In the genomic region with DNA sequence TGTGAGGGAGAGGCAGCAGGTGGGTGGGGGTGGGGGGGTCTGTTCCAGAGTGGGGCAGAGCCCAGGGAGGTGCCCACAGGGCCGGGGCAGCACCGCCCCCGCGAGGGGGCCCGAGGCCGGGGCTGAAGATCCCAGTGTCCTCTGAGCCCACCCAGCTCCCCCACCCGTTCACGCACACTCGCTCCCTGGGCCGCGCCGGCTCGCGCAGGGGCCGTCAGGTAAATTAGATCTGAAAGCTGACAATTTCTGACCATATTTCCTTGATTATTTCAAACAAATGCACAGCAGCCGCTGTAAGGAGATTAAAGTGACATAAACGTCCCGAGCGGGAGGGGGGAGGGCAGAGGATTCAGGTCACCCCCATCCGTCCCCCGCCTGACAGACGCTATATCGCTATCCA, we compare ENCODE assay signal across 18 cellular contexts.
DNase-seq lines count a peak whose midpoint lies in the region; ATAC-seq and TF ChIP-seq lines count a peak whose summit lies in the region.
"Had no signal": no experiment of that assay in that cellular context is flagged by ENCODE, and none has a peak within 500 bp of the region (broad histone marks: within the 10 kb centered on the region; RNA-seq: fewer than 3 reads in every experiment).

No MANE protein-coding gene starts in this region.

- 62 to 72% methylated on average over 13 to 19 of the region's 23 CpGs for WGBS in gastroesophageal sphincter (ENCODE audit: low coverage in 1 of 2), 2 donors
- WGBS in psoas muscle, 3 donors: 87 to 92% (median 89%) methylated on average over 23 of the region's 23 CpGs
- 87% methylated on average over 13 of the region's 23 CpGs for WGBS in hepatocyte (ENCODE audit: low lambda C conversion rate, missing lambda C conversion rate)

- no peak overlapping the region for H3K27ac ChIP-seq in BLaER1
- H3K27ac ChIP-seq in C4-2B: peak overlapping the region; percentile 99
- H3K27ac ChIP-seq in gastroesophageal sphincter: peak overlapping the region in 3 of 4 donors; percentile 89 to 95 (median 90)
- peak overlapping the region; percentile 63 for H3K27ac ChIP-seq in psoas muscle
- no peak overlapping the region for H3K27ac ChIP-seq in hepatocyte
- H3K27ac ChIP-seq: KMS-11 had no signal

- no peak overlapping the region for H3K9ac ChIP-seq in BLaER1
- H3K9ac ChIP-seq: KMS-11 had no signal

- no peaks in the 10 kb centered on the region for H3K27me3 ChIP-seq in BLaER1
- H3K27me3 ChIP-seq in gastroesophageal sphincter: no peaks in the 10 kb centered on the region
- no peaks in the 10 kb centered on the region for H3K27me3 ChIP-seq in psoas muscle (ENCODE audit: insufficient read depth in 3 of 3, low read length in 2 of 3)
- H3K27me3 ChIP-seq in hepatocyte: no peaks in the 10 kb centered on the region
- H3K27me3 ChIP-seq: MG63, Peyer's patch had no signal

- intact Hi-C loops in psoas muscle (cut with DNase I): loop anchor here in 1 of 2 donors (5.0 kb wide), 1 partner anchor 161 kb away; no protein-coding TSS in a partner anchor

- peak overlapping the region; percentile 79 for H3K4me2 ChIP-seq in BLaER1
- no peak overlapping the region for H3K4me2 ChIP-seq in hepatocyte
- H3K4me2 ChIP-seq: KMS-11 had no signal

- H2AFZ ChIP-seq in hepatocyte: no peak overlapping the region

- no peak for DNase-seq in psoas muscle
- no peak for DNase-seq in hypothalamus (lab: John Stamatoyannopoulos, UW)
- no peak for DNase-seq in cerebellum (ENCODE audit: low spot score)
- no peak for DNase-seq in hepatocyte (ENCODE audit: low spot score)
- no peak for DNase-seq in cerebellar nuclear complex (lab: John Stamatoyannopoulos, UW)
- DNase-seq: C1 segment of cervical spinal cord, COR-L47, MG63, NCI-H1105, NCI-H187, NCI-H2171, NCI-H774, Peyer's patch, SHP77 treated with DMSO at 0.1 percent for 48 hours had no signal

- ATAC-seq in gastroesophageal sphincter: no peak
- no peak for ATAC-seq in psoas muscle

- H4K20me1 ChIP-seq in BLaER1: peaks cover 41% of the 10 kb centered on the region; the same call in 1 of the 2 replicates
- H4K20me1 ChIP-seq in hepatocyte (ENCODE audit: insufficient read depth, poor library complexity, severe bottlenecking): no peaks in the 10 kb centered on the region

- peaks cover 77% of the 10 kb centered on the region for H3K4me1 ChIP-seq in BLaER1
- peaks cover 0 to 100% (median 57%) of the 10 kb centered on the region in 3 donors for H3K4me1 ChIP-seq in gastroesophageal sphincter
- peaks cover 69% of the 10 kb centered on the region for H3K4me1 ChIP-seq in psoas muscle
- H3K4me1 ChIP-seq in hepatocyte (ENCODE audit: insufficient read depth): peaks cover 69% of the 10 kb centered on the region

- H3K9me2 ChIP-seq in hepatocyte (replicated peaks; ENCODE audit: insufficient read depth): no peaks in the 10 kb centered on the region

- TF ChIP-seq CTCF in C4-2B (conservative IDR thresholded peaks at IDR 0.05): no peak
- TF ChIP-seq CTCF in gastroesophageal sphincter (IDR thresholded peaks at IDR 0.05): no peak
- no peak for TF ChIP-seq CTCF in psoas muscle (IDR thresholded peaks at IDR 0.05)
- no peak for TF ChIP-seq CTCF in hepatocyte (IDR thresholded peaks at IDR 0.05; ENCODE audit: poor library complexity)

- H3K79me2 ChIP-seq in hepatocyte: peaks cover 31% of the 10 kb centered on the region

- H3K36me3 ChIP-seq in BLaER1 (no peaks in the 10 kb centered on the region), gastroesophageal sphincter (no peaks in the 10 kb centered on the region), psoas muscle (ENCODE audit: insufficient read depth in 1 of 2, low read depth in 1 of 2) (no peaks in the 10 kb centered on the region), hepatocyte (replicated peaks; ENCODE audit: insufficient read depth, low read depth) (no peaks in the 10 kb centered on the region)
- H3K36me3 ChIP-seq: MG63 had no signal

- H3K4me3 ChIP-seq in BLaER1 (no peak overlapping the region), gastroesophageal sphincter (no peak overlapping the region), psoas muscle (no peak overlapping the region), hepatocyte (no peak overlapping the region)
- H3K4me3 ChIP-seq: MG63 had no signal

- TF ChIP-seq POLR2A in gastroesophageal sphincter (IDR thresholded peaks at IDR 0.05): no peak

- TF ChIP-seq EP300 in gastroesophageal sphincter (IDR thresholded peaks at IDR 0.05): no peak

- H3K9me3 ChIP-seq in BLaER1 (no peaks in the 10 kb centered on the region), gastroesophageal sphincter (no peaks in the 10 kb centered on the region), psoas muscle (no peaks in the 10 kb centered on the region), hepatocyte (ENCODE audit: low read depth) (no peaks in the 10 kb centered on the region)
- H3K9me3 ChIP-seq: MG63, Peyer's patch had no signal

Comparison
In these comparisons a context has a peak if more than half of its experiments do, and no peak if none do; other contexts are left out.
1. H3K27ac ChIP-seq: peak in C4-2B (single experiment), gastroesophageal sphincter (3 of 4) and psoas muscle (single experiment); none in BLaER1 (single experiment) and hepatocyte (single experiment).